Comparison of ENCODE assay signal across 11 cellular contexts in the genomic region with DNA sequence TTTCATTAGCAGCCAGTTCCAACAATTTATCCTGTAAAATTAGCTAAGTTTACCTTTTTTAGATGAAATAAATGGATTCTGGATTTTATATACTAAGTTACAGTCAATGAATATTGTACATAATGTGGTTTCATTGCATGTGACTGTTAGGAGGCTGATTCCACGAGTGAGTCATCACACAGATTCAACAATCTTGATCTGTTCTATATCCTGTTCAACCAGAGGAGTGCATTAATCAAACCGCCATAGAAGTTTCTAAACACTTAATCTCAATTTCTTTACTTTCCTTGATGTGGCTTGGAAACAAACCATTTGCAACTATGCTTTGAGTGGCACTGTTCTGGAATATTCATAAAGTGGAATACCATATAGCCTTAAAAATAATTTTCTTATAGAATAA. TPM values are rescaled to one million over a fixed set of nuclear protein-coding genes. Genes with fewer than 3 reads are reported as not detected.
DNase-seq lines count a peak whose midpoint lies in the region; ATAC-seq and TF ChIP-seq lines count a peak whose summit lies in the region.
"Had no signal": no experiment of that assay in that cellular context is flagged by ENCODE, and none has a peak within 500 bp of the region (broad histone marks: within the 10 kb centered on the region; RNA-seq: fewer than 3 reads in every experiment).

No MANE protein-coding gene starts in this region.

- H3K9me3 Mint-ChIP-seq in natural killer cell, result no peaks in the 10 kb centered on the region
- H3K9me3 Mint-ChIP-seq: stimulated activated naive CD8-positive, alpha-beta T cell treated with anti-CD3 and anti-CD28 coated beads, Interleukin-15, Interleukin-2, amounts not matched to agents 100 ng/mL and 50 ng/mL, for 24 hours had no signal

- peaks cover 5% of the 10 kb centered on the region for H3K36me3 Mint-ChIP-seq in natural killer cell

- no peaks in the 10 kb centered on the region for H3K27me3 ChIP-seq in body of pancreas
- H3K27me3 ChIP-seq: gastroesophageal sphincter, ovary had no signal

- TF ChIP-seq CTCF in body of pancreas (IDR thresholded peaks at IDR 0.05), result no peak
- TF ChIP-seq CTCF in natural killer cell (IDR thresholded peaks at IDR 0.05), result no peak

- H3K27ac ChIP-seq in body of pancreas, result no peak overlapping the region
- H3K27ac ChIP-seq: gastroesophageal sphincter, ovary had no signal

- H3K4me3 Mint-ChIP-seq in natural killer cell, result no peak overlapping the region
- H3K4me3 Mint-ChIP-seq: stimulated activated naive CD8-positive, alpha-beta T cell treated with anti-CD3 and anti-CD28 coated beads, Interleukin-15, Interleukin-2, amounts not matched to agents 100 ng/mL and 50 ng/mL, for 24 hours had no signal

- intact Hi-C loops in body of pancreas (cut with DNase I) (no loop called here), natural killer cell (cut with micrococcal nuclease) (no loop called here)

- H3K27ac Mint-ChIP-seq in natural killer cell, result no peak overlapping the region
- H3K27ac Mint-ChIP-seq: stimulated activated naive CD8-positive, alpha-beta T cell treated with anti-CD3 and anti-CD28 coated beads, Interleukin-15, Interleukin-2, amounts not matched to agents 100 ng/mL and 50 ng/mL, for 24 hours had no signal

- peaks cover 12 to 15% of the 10 kb centered on the region in 2 donors for H3K4me1 Mint-ChIP-seq in natural killer cell

- ATAC-seq in body of pancreas (peak; percentile 55), natural killer cell (peak; percentile 39 to 55 (median 53)), HG03460 (IDR thresholded peaks at IDR 0.05; ENCODE audit: unreplicated experiment) (no peak)
- ATAC-seq: gastroesophageal sphincter had no signal

- DNase-seq in DMS53 (lab: John Stamatoyannopoulos, UW) (peak; percentile 54), M059J (ENCODE audit: low read depth) (peak; percentile 80), body of pancreas (no peak), natural killer cell (no peak), iPS-NIHi11 (ENCODE audit: low spot score) (no peak), SHP77 (lab: John Stamatoyannopoulos, UW) (no peak)
- DNase-seq: NCI-H510A, ovary had no signal

- 47 to 49% methylated on average over 2 of the region's 2 CpGs for WGBS in body of pancreas, 2 donors

- H3K36me3 ChIP-seq in body of pancreas (replicated peaks in 1 of 2; ENCODE audit: insufficient read depth in 1 of 2, low read depth in 2 of 2), result no peaks in the 10 kb centered on the region
- H3K36me3 ChIP-seq: gastroesophageal sphincter, ovary had no signal

- H3K27me3 Mint-ChIP-seq in natural killer cell (ENCODE audit: low read depth in 2 of 2), result no peaks in the 10 kb centered on the region
- H3K27me3 Mint-ChIP-seq: stimulated activated naive CD8-positive, alpha-beta T cell treated with anti-CD3 and anti-CD28 coated beads, Interleukin-15, Interleukin-2, amounts not matched to agents 100 ng/mL and 50 ng/mL, for 24 hours had no signal

- H3K9me3 ChIP-seq in body of pancreas, result no peaks in the 10 kb centered on the region
- H3K9me3 ChIP-seq: gastroesophageal sphincter, ovary had no signal

- no peaks in the 10 kb centered on the region for H3K4me1 ChIP-seq in body of pancreas

- no peak overlapping the region for H3K4me3 ChIP-seq in body of pancreas
- H3K4me3 ChIP-seq: gastroesophageal sphincter, ovary had no signal

- no peak for TF ChIP-seq POLR2A in body of pancreas (IDR thresholded peaks at IDR 0.05)

RNA-seq across cellular contexts. Expression of gene DNAJC13, which starts 15.3 kb away (rescaled TPM):
- 30.8 and 43.0 TPM in 2 replicates for total RNA-seq in M059J (2014; rRNA removed; shearing (Covaris generic))
- 10 to 100 TPM; 21.5 to 36.9 TPM for total RNA-seq in body of pancreas
- total RNA-seq in natural killer cell, result 10 to 100 TPM; 30.5 to 44.0 (median 42.9) TPM

Comparison
In these comparisons a context has a peak if more than half of its experiments do, and no peak if none do; other contexts are left out.
1. DNase-seq: peak in DMS53 (single experiment) and M059J (single experiment); none in body of pancreas (0 of 4), natural killer cell (single experiment), iPS-NIHi11 (single experiment) and SHP77 (0 of 2).